ENCODE assay signal across 10 cellular contexts in genomic region chr13:99380921-99381645, GRCh38.
DNase-seq lines count a peak whose midpoint lies in the region; ATAC-seq and TF ChIP-seq lines count a peak whose summit lies in the region.
"Had no signal": no experiment of that assay in that cellular context is flagged by ENCODE, and none has a peak within 500 bp of the region (broad histone marks: within the 10 kb centered on the region; RNA-seq: fewer than 3 reads in every experiment).

No MANE protein-coding gene starts in this region.

- H3K9me3 ChIP-seq in DND-41 (ENCODE audit: insufficient read depth, low read length, severe bottlenecking) = no peaks in the 10 kb centered on the region
- H3K9me3 ChIP-seq in right atrium auricular region = peaks cover 0 to 4% of the 10 kb centered on the region in 2 donors
- H3K9me3 ChIP-seq in mammary epithelial cell (replicated peaks; ENCODE audit: insufficient read depth, low read length) = no peaks in the 10 kb centered on the region

- H3K79me2 ChIP-seq in DND-41 (ENCODE audit: insufficient read depth, low read length) = no peaks in the 10 kb centered on the region
- H3K79me2 ChIP-seq in GM23338 (replicated peaks; ENCODE audit: insufficient read depth) = no peaks in the 10 kb centered on the region
- H3K79me2 ChIP-seq in mammary epithelial cell (ENCODE audit: insufficient read depth, low read length) = no peaks in the 10 kb centered on the region

- H3K36me3 Mint-ChIP-seq in GM23338 (ENCODE audit: low read depth) (peaks cover 10% of the 10 kb centered on the region; the same call in 2 of the 3 replicates), WTC11 (peaks cover 26% of the 10 kb centered on the region)
- peaks cover 41% of the 10 kb centered on the region for H3K36me3 Mint-ChIP-seq in activated CD4-positive, alpha-beta T cell treated with anti-CD3 and anti-CD28 coated beads, Interleukin-2, amount 10 ng/mL, durations not matched to agents 24 days and 14 days (ENCODE audit: low read depth)

- peaks cover 13% of the 10 kb centered on the region for H3K4me1 ChIP-seq in DND-41 (ENCODE audit: insufficient read depth, low read length)
- peaks cover 19% of the 10 kb centered on the region for H3K4me1 ChIP-seq in GM23338 (ENCODE audit: insufficient read depth)
- peaks cover 0 to 38% of the 10 kb centered on the region in 2 donors for H3K4me1 ChIP-seq in right atrium auricular region
- no peaks in the 10 kb centered on the region for H3K4me1 ChIP-seq in mammary epithelial cell (ENCODE audit: insufficient read depth, low read length)

- H3K4me1 Mint-ChIP-seq in GM23338 = peaks cover 46% of the 10 kb centered on the region
- H3K4me1 Mint-ChIP-seq in activated CD4-positive, alpha-beta T cell treated with anti-CD3 and anti-CD28 coated beads, Interleukin-2, amount 10 ng/mL, durations not matched to agents 24 days and 14 days = peaks cover 65% of the 10 kb centered on the region
- peaks cover 29% of the 10 kb centered on the region for H3K4me1 Mint-ChIP-seq in WTC11

- CTCF ChIA-PET in WTC11 (lab: Charles Lee) = interaction anchor here (0.6 kb wide), 1 partner anchor 608 kb away, joined by 3 read pairs; no protein-coding TSS in a partner anchor
- CTCF ChIA-PET in mammary epithelial cell (lab: Charles Lee; ENCODE audit: low non-redundant PET) = no interaction called here

- H3K27me3 Mint-ChIP-seq in GM23338 (ENCODE audit: insufficient read depth, low read depth, poor library complexity) (peaks cover 10% of the 10 kb centered on the region), WTC11 (ENCODE audit: low read depth) (no peaks in the 10 kb centered on the region)
- H3K27me3 Mint-ChIP-seq in activated CD4-positive, alpha-beta T cell treated with anti-CD3 and anti-CD28 coated beads, Interleukin-2, amount 10 ng/mL, durations not matched to agents 24 days and 14 days = no peaks in the 10 kb centered on the region

- H3K27me3 ChIP-seq in DND-41 (ENCODE audit: insufficient read depth, low read length, poor library complexity) (no peaks in the 10 kb centered on the region), GM23338 (ENCODE audit: insufficient read depth) (no peaks in the 10 kb centered on the region), right atrium auricular region (no peaks in the 10 kb centered on the region), mammary epithelial cell (ENCODE audit: insufficient read depth, low read length) (no peaks in the 10 kb centered on the region)

- no peaks in the 10 kb centered on the region for H3K9me2 ChIP-seq in GM23338 (ENCODE audit: insufficient read depth)

- no peaks in the 10 kb centered on the region; the same call in 2 of the 3 replicates for H3K9me3 Mint-ChIP-seq in GM23338
- H3K9me3 Mint-ChIP-seq in activated CD4-positive, alpha-beta T cell treated with anti-CD3 and anti-CD28 coated beads, Interleukin-2, amount 10 ng/mL, durations not matched to agents 24 days and 14 days = no peaks in the 10 kb centered on the region
- H3K9me3 Mint-ChIP-seq in WTC11 = no peaks in the 10 kb centered on the region
- H3K9me3 Mint-ChIP-seq: nephron progenitor cell had no signal

- 0 out of 2 replicates have a peak overlapping the region, but pooled peaks have one; percentile 12 for H3K27ac ChIP-seq in DND-41 (ENCODE audit: low read length)
- no peak overlapping the region for H3K27ac ChIP-seq in GM23338 (ENCODE audit: low read depth)
- H3K27ac ChIP-seq in right atrium auricular region = peak overlapping the region; percentile 14 to 17
- no peak overlapping the region for H3K27ac ChIP-seq in mammary epithelial cell (ENCODE audit: insufficient read depth, low read depth, low read length)

- H3K4me3 Mint-ChIP-seq in GM23338 (no peak overlapping the region), WTC11 (no peak overlapping the region)
- H3K4me3 Mint-ChIP-seq in activated CD4-positive, alpha-beta T cell treated with anti-CD3 and anti-CD28 coated beads, Interleukin-2, amount 10 ng/mL, durations not matched to agents 24 days and 14 days = peak overlapping the region; percentile 56
- H3K4me3 Mint-ChIP-seq: nephron progenitor cell had no signal

- no peak overlapping the region for H2AFZ ChIP-seq in DND-41 (ENCODE audit: low read depth, low read length)
- no peak overlapping the region for H2AFZ ChIP-seq in GM23338
- no peak overlapping the region for H2AFZ ChIP-seq in mammary epithelial cell (ENCODE audit: low read depth, low read length)

- POLR2A ChIA-PET in WTC11 (lab: Charles Lee) = no interaction called here

- no TSS peak for BruUV-seq in mammary epithelial cell (replicated peaks; lab: Mats Ljungman, UMichigan)

- TF ChIP-seq CTCF in DND-41 (IDR thresholded peaks at IDR 0.05; ENCODE audit: borderline replicate concordance, extremely low read depth, low read length, poor library complexity, severe bottlenecking) = no peak
- no peak for TF ChIP-seq CTCF in GM23338 (conservative IDR thresholded peaks at IDR 0.05; ENCODE audit: low read depth in 2 of 2)
- TF ChIP-seq CTCF in right atrium auricular region (IDR thresholded peaks at IDR 0.05) = no peak
- no peak for TF ChIP-seq CTCF in WTC11 (IDR thresholded peaks at IDR 0.05)
- no peak for TF ChIP-seq CTCF in mammary epithelial cell (conservative IDR thresholded peaks at IDR 0.05 in 1 of 2, IDR thresholded peaks at IDR 0.05 in 1 of 2; ENCODE audit: extremely low read depth in 1 of 2, insufficient read depth in 1 of 2, low read depth in 1 of 2, low read length in 2 of 2)

- H3K4me3 ChIP-seq in DND-41 (ENCODE audit: low read depth in 1 of 2, low read length in 2 of 2) = no peak overlapping the region
- H3K4me3 ChIP-seq in GM23338 = no peak overlapping the region
- no peak overlapping the region for H3K4me3 ChIP-seq in right atrium auricular region
- no peak overlapping the region for H3K4me3 ChIP-seq in mammary epithelial cell (replicated peaks in 1 of 3; ENCODE audit: insufficient read depth in 1 of 3, low read depth in 2 of 3, low read length in 3 of 3)

- H4K20me1 ChIP-seq in DND-41 (ENCODE audit: insufficient read depth, low read length) = 0 out of 2 replicates have a peak, but pooled peaks cover 3% of the 10 kb centered on the region
- H4K20me1 ChIP-seq in GM23338 (replicated peaks; ENCODE audit: insufficient read depth) = no peaks in the 10 kb centered on the region
- no peaks in the 10 kb centered on the region for H4K20me1 ChIP-seq in mammary epithelial cell (ENCODE audit: insufficient read depth, low read length)

- H3K4me2 ChIP-seq in DND-41 (ENCODE audit: insufficient read depth, low read length) (no peak overlapping the region), GM23338 (no peak overlapping the region), mammary epithelial cell (ENCODE audit: insufficient read depth, low read depth, low read length) (no peak overlapping the region)

- DNase-seq in DND-41 (no peak), GM23338 (ENCODE audit: low spot score) (no peak), right atrium auricular region (ENCODE audit: low spot score) (peak; percentile 56), DMS153 (lab: John Stamatoyannopoulos, UW) (no peak), WTC11 (ENCODE audit: low spot score) (no peak), mammary epithelial cell (no peak), AG20443 (ENCODE audit: low spot score) (no peak)
- peak; percentile 88 for DNase-seq in activated CD4-positive, alpha-beta T cell treated with anti-CD3 and anti-CD28 coated beads, Interleukin-2, amount 10 ng/mL, durations not matched to agents 24 days and 14 days
- DNase-seq: AML-193, nephron progenitor cell had no signal

- H3K27ac Mint-ChIP-seq in GM23338 (0 out of 2 replicates have a peak overlapping the region, but pooled peaks have one; percentile 33), WTC11 (no peak overlapping the region)
- H3K27ac Mint-ChIP-seq in activated CD4-positive, alpha-beta T cell treated with anti-CD3 and anti-CD28 coated beads, Interleukin-2, amount 10 ng/mL, durations not matched to agents 24 days and 14 days = peak overlapping the region; percentile 88
- H3K27ac Mint-ChIP-seq: nephron progenitor cell had no signal

- dilution Hi-C loops in mammary epithelial cell (cut with HindIII; ENCODE audit: low sequenced_read_pairs) = loop anchor here (5.0 kb wide), 1 partner anchor 41 kb away; no protein-coding TSS in a partner anchor

- WGBS in mammary epithelial cell (ENCODE audit: low coverage, missing lambda C conversion rate) = over 99% methylated on average over 15 of the region's 15 CpGs

- in situ Hi-C loops in mammary epithelial cell (cut with MboI; ENCODE audit: low sequenced_read_pairs in 2 of 2) = no loop called here

- H3F3A ChIP-seq in GM23338 (replicated peaks; ENCODE audit: low read depth) = 0 out of 2 replicates have a peak, but pooled peaks cover 5% of the 10 kb centered on the region

- no peak for ATAC-seq in DND-41 (ENCODE audit: insufficient read depth, low read depth)
- no peak for ATAC-seq in GM23338
- ATAC-seq in WTC11 = no peak

- H3K36me3 ChIP-seq in DND-41 (ENCODE audit: insufficient read depth, low read length) (peaks cover 51% of the 10 kb centered on the region), GM23338 (ENCODE audit: insufficient read depth) (peaks cover 6% of the 10 kb centered on the region; the same call in 1 of the 2 replicates), right atrium auricular region (peaks cover 22% of the 10 kb centered on the region), mammary epithelial cell (ENCODE audit: insufficient read depth, low read length) (no peaks in the 10 kb centered on the region)

- H3K9ac ChIP-seq in DND-41 (ENCODE audit: low read depth, low read length) = no peak overlapping the region
- H3K9ac ChIP-seq in mammary epithelial cell (ENCODE audit: insufficient read depth, low read length) = no peak overlapping the region

- intact Hi-C loops in activated CD4-positive, alpha-beta T cell treated with anti-CD3 and anti-CD28 coated beads, Interleukin-2, amount 10 ng/mL, durations not matched to agents 24 days and 14 days (cut with micrococcal nuclease) = loop anchor here (1.0 to 5.0 kb wide), 7 partner anchors 10 to 164 kb away; no protein-coding TSS in a partner anchor
- intact Hi-C loops in mammary epithelial cell (cut with micrococcal nuclease) = no loop called here

TF ChIP-seq in WTC11, 78 proteins besides CTCF, POLR2A, EP300 and RAD21:
- TF ChIP-seq ATF1 (CRISPR knock-in tag; IDR thresholded peaks at IDR 0.05) = no peak
- no peak for TF ChIP-seq FOXK1 (CRISPR knock-in tag; IDR thresholded peaks at IDR 0.05)

Comparison
In these comparisons a context has a peak if more than half of its experiments do, and no peak if none do; other contexts are left out.
1. DNase-seq: peak in activated CD4-positive, alpha-beta T cell treated with anti-CD3 and anti-CD28 coated beads, Interleukin-2, amount 10 ng/mL, durations not matched to agents 24 days and 14 days (single experiment) and right atrium auricular region (single experiment); none in DND-41 (single experiment), GM23338 (single experiment), DMS153 (single experiment), WTC11 (single experiment), mammary epithelial cell (single experiment) and AG20443 (single experiment).
2. H3K27ac ChIP-seq: peak in DND-41 (single experiment) and right atrium auricular region (2 of 2); none in GM23338 (single experiment) and mammary epithelial cell (single experiment).